24 cellular contexts compared by ENCODE assay signal in the genomic region with DNA sequence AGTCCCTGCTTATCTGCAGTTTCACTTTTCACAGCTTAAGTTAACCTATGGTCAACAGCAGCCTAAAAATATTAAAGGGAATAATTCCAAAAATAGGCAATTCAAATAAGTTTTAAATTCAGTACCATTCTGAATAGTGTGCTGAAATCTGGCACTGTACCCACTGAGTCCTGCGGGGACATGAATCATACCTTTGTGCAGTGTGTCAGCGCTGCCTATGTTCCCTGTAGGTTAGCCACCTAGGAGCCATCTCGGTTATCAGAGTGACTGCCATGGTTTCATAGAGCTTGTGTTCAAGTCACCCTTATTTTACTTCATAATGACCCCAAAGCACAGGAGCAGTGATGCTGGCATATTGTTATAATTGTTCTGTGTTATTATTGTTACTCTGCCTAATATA.
"Had no signal": no experiment of that assay in that cellular context is flagged by ENCODE, and none has a peak within 500 bp of the region (broad histone marks: within the 10 kb centered on the region; RNA-seq: fewer than 3 reads in every experiment).

No MANE protein-coding gene starts in this region.

- H3K27ac ChIP-seq: cardiac muscle cell had no signal

- DNase-seq: activated CD4-positive, alpha-beta T cell treated with anti-CD3 and anti-CD28 coated beads for 48 hours; activated CD4-positive, alpha-beta T cell treated with anti-CD3 and anti-CD28 coated beads, Interleukin-2, amount 50 U/mL, for 4 hours; activated CD4-positive, CD25-positive, alpha-beta regulatory T cell treated with anti-CD3 and anti-CD28 coated beads, Interleukin-2, amount 50 U/mL, for 72 hours; activated CD8-positive, alpha-beta memory T cell treated with anti-CD3 and anti-CD28 coated beads, Interleukin-2, amount 50 U/mL, for 48 hours; activated CD8-positive, alpha-beta T cell treated with anti-CD3 and anti-CD28 coated beads, Interleukin-2, amount 10 ng/mL, durations not matched to agents 7 days and 5 days; activated effector memory CD4-positive, alpha-beta T cell treated with Interleukin-2 at 50 U/mL for 16 hours; activated naive CD4-positive, alpha-beta T cell; activated T-cell treated with anti-CD3 and anti-CD28 coated beads, Interleukin-2, amount 50 U/mL, for 1 hour; aorta; Kasumi-1; KBM-7; MG63; NCI-H1105 treated with DMSO at 0.1 percent for 48 hours; NCI-H1436 treated with DMSO at 0.1 percent for 48 hours; NCI-H187; NCI-H2081; NCI-H510A treated with DMSO at 0.1 percent for 48 hours; NCI-H69; SIG-M5; T-helper 17 cell; T-helper 9 cell had no signal

- H3K9me3 Mint-ChIP-seq: activated naive CD4-positive, alpha-beta T cell treated with anti-CD3 and anti-CD28 coated beads, Interleukin-2, amount 50 U/mL, for 24 hours had no signal

- H3K4me1 Mint-ChIP-seq: activated naive CD4-positive, alpha-beta T cell treated with anti-CD3 and anti-CD28 coated beads, Interleukin-2, amount 50 U/mL, for 24 hours had no signal

- H3K27me3 ChIP-seq: cardiac muscle cell, MG63 had no signal

- ATAC-seq: activated CD8-positive, alpha-beta T cell treated with anti-CD3 and anti-CD28 coated beads, Interleukin-2, amount 10 ng/mL, durations not matched to agents 7 days and 5 days; T-helper 17 cell; WTC11 had no signal

- H3K27me3 Mint-ChIP-seq: activated naive CD4-positive, alpha-beta T cell treated with anti-CD3 and anti-CD28 coated beads, Interleukin-2, amount 50 U/mL, for 24 hours had no signal

- H3K36me3 ChIP-seq: cardiac muscle cell, MG63 had no signal

- H3K9me3 ChIP-seq: MG63 had no signal

- H3K4me3 Mint-ChIP-seq: activated CD8-positive, alpha-beta T cell treated with anti-CD3 and anti-CD28 coated beads, Interleukin-2, amount 10 ng/mL, durations not matched to agents 7 days and 5 days; activated naive CD4-positive, alpha-beta T cell treated with anti-CD3 and anti-CD28 coated beads, Interleukin-2, amount 50 U/mL, for 24 hours; T-helper 17 cell; WTC11 had no signal

- H3K4me3 ChIP-seq: cardiac muscle cell, MG63 had no signal

- H3K27ac Mint-ChIP-seq: activated CD8-positive, alpha-beta T cell treated with anti-CD3 and anti-CD28 coated beads, Interleukin-2, amount 10 ng/mL, durations not matched to agents 7 days and 5 days; activated naive CD4-positive, alpha-beta T cell treated with anti-CD3 and anti-CD28 coated beads, Interleukin-2, amount 50 U/mL, for 24 hours; T-helper 17 cell; WTC11 had no signal
